17 cellular contexts compared by ENCODE assay signal in the genomic region with DNA sequence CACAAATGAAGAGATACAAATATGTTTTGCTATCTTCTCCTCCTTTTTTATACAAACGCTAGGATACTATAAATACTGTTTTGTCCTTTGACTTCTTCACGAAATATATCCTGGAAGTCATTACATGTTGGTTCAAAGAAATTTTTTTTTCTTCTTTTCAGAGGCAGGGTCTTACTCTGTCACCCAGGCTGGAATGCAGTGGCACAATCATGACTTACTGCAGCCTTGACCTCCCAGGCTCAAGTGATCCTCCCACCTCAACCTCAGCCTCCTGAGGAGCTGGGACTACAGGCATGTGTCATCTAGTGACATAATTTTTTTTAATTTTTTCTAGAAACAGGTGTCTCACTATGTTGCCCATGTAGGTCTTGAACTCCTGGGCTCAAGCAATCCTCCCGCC. TPM values are rescaled to one million over a fixed set of nuclear protein-coding genes. Genes with fewer than 3 reads are reported as not detected.
DNase-seq lines count a peak whose midpoint lies in the region; ATAC-seq, FAIRE-seq and TF ChIP-seq lines count a peak whose summit lies in the region.
"Had no signal": no experiment of that assay in that cellular context is flagged by ENCODE, and none has a peak within 500 bp of the region (broad histone marks: within the 10 kb centered on the region; RNA-seq: fewer than 3 reads in every experiment).

No MANE protein-coding gene starts in this region.

- H3K27ac Mint-ChIP-seq in activated T-helper 17 cell treated with anti-CD3 and anti-CD28 coated beads, Interleukin-2, amount 50 U/mL, for 72 hours: peak overlapping the region; percentile 35
- no peak overlapping the region for H3K27ac Mint-ChIP-seq in glutamatergic neuron (ENCODE audit: unreplicated experiment)
- H3K27ac Mint-ChIP-seq: CD8-positive, alpha-beta T cell; H9 had no signal

- H3K9ac ChIP-seq in HepG2 (ENCODE audit: insufficient read depth, low read depth, low read length): no peak overlapping the region
- H3K9ac ChIP-seq: BLaER1 had no signal

- H3K36me3 Mint-ChIP-seq in activated T-helper 17 cell treated with anti-CD3 and anti-CD28 coated beads, Interleukin-2, amount 50 U/mL, for 72 hours (ENCODE audit: low read depth): peaks cover 93% of the 10 kb centered on the region
- no peaks in the 10 kb centered on the region for H3K36me3 Mint-ChIP-seq in glutamatergic neuron (ENCODE audit: unreplicated experiment)

- TF ChIP-seq RAD21 in HepG2 (CRISPR knock-in tag; IDR thresholded peaks at IDR 0.05): no peak

- no peak overlapping the region for H3K4me2 ChIP-seq in HepG2 (ENCODE audit: low read depth, low read length)
- H3K4me2 ChIP-seq: BLaER1 had no signal

- no peak overlapping the region for H3K27ac ChIP-seq in HEK293 (ENCODE audit: extremely low read depth, low read depth, low read length)
- H3K27ac ChIP-seq in HepG2 (ENCODE audit: extremely low read length, insufficient read depth, low read length): peak overlapping the region; percentile 65
- H3K27ac ChIP-seq: BLaER1 had no signal

- 91% methylated on average over 3 of the region's 3 CpGs for WGBS in HepG2 (ENCODE audit: low lambda C conversion rate)

- no TSS peak for BruUV-seq in HepG2 (replicated peaks; lab: Mats Ljungman, UMichigan)

- no peaks in the 10 kb centered on the region for H3K27me3 Mint-ChIP-seq in activated T-helper 17 cell treated with anti-CD3 and anti-CD28 coated beads, Interleukin-2, amount 50 U/mL, for 72 hours
- H3K27me3 Mint-ChIP-seq in glutamatergic neuron (ENCODE audit: unreplicated experiment): peaks cover 4% of the 10 kb centered on the region

- ATAC-seq in activated T-helper 17 cell treated with anti-CD3 and anti-CD28 coated beads, Interleukin-2, amount 50 U/mL, for 72 hours (replicated peaks): no peak
- ATAC-seq in HepG2 (no peak), GM18907 (IDR thresholded peaks at IDR 0.05; ENCODE audit: unreplicated experiment) (no peak)
- ATAC-seq: A549; CD8-positive, alpha-beta T cell; GM12878 had no signal

- POLR2A ChIA-PET in HEK293 (lab: Yijun Ruan, JAX) (no interaction called here), HepG2 (lab: Yijun Ruan, JAX) (interaction anchor here (0.9 kb wide), 1 partner anchor 16 kb away, joined by 3 read pairs; a partner anchor contains a TSS)

- H3K4me1 ChIP-seq in HEK293 (ENCODE audit: control insufficient read depth, insufficient read depth, low read length): peaks cover 20% of the 10 kb centered on the region
- peaks cover 80% of the 10 kb centered on the region for H3K4me1 ChIP-seq in HepG2 (ENCODE audit: insufficient read depth, low read length)

- H3K9me3 Mint-ChIP-seq in activated T-helper 17 cell treated with anti-CD3 and anti-CD28 coated beads, Interleukin-2, amount 50 U/mL, for 72 hours: no peaks in the 10 kb centered on the region
- H3K9me3 Mint-ChIP-seq in glutamatergic neuron (ENCODE audit: unreplicated experiment): peaks cover 6% of the 10 kb centered on the region
- H3K9me3 Mint-ChIP-seq: CD8-positive, alpha-beta T cell; H9 had no signal

- DNase-seq in HepG2 (ENCODE audit: low spot score) (no peak), T-helper 9 cell (no peak), foreskin fibroblast (no peak), glutamatergic neuron (no peak)
- DNase-seq: Calu3; CD8-positive, alpha-beta T cell; DMS79 treated with DMSO at 0.1 percent for 48 hours; H9; KG1 had no signal

- in situ Hi-C loops in HepG2 (cut with HindIII; ENCODE audit: extremely low pct_ligation_motif_present, low pct_unique_long_range_greater_than_20kb): no loop called here

- CTCF ChIA-PET in HEK293 (lab: Yijun Ruan, JAX): interaction anchor here (0.8 to 2.2 kb wide), 2 partner anchors 14 to 1093 kb away, joined by 6 to 7 read pairs; no protein-coding TSS in a partner anchor
- CTCF ChIA-PET in HepG2 (lab: Yijun Ruan, JAX; ENCODE audit: low intra/inter-chr PET ratio, low total read pairs): no interaction called here

- no peaks in the 10 kb centered on the region for H4K20me1 ChIP-seq in HepG2 (ENCODE audit: insufficient read depth, low read length)

- intact Hi-C loops in HepG2 (cut with micrococcal nuclease; ENCODE audit: unreplicated experiment): no loop called here

- no peak for FAIRE-seq in HepG2 (lab: Jason Lieb, UNC)
- FAIRE-seq: A549, GM12878, GM19239, H1 had no signal

- TF ChIP-seq POLR2A in HepG2 (IDR thresholded peaks at IDR 0.05; ENCODE audit: insufficient read depth in 1 of 2, low read depth in 2 of 2, low read length in 2 of 2): no peak

- H3K27me3 ChIP-seq in HepG2 (ENCODE audit: control insufficient read depth in 1 of 2, insufficient read depth in 2 of 2, low read length in 2 of 2): no peaks in the 10 kb centered on the region
- H3K27me3 ChIP-seq: BLaER1 had no signal

- H3K9me3 ChIP-seq in HEK293 (ENCODE audit: control insufficient read depth, insufficient read depth, low read depth, low read length) (no peaks in the 10 kb centered on the region), HepG2 (ENCODE audit: low read length) (no peaks in the 10 kb centered on the region)
- H3K9me3 ChIP-seq: A549, BLaER1 had no signal

- H3K4me3 ChIP-seq in HEK293 (ENCODE audit: low read depth, low read length) (no peak overlapping the region), HepG2 (replicated peaks in 1 of 3; ENCODE audit: insufficient read depth in 1 of 3, low read depth in 2 of 3, low read length in 3 of 3) (no peak overlapping the region), foreskin fibroblast (ENCODE audit: low read depth in 1 of 2, low read length in 2 of 2) (no peak overlapping the region)
- H3K4me3 ChIP-seq: A549, BLaER1, GM12878 had no signal

- TF ChIP-seq EP300 in HepG2 (IDR thresholded peaks at IDR 0.05; ENCODE audit: low read depth in 2 of 2, low read length in 2 of 2) (no peak), HepG2 (CRISPR knock-in tag; IDR thresholded peaks at IDR 0.05; ENCODE audit: borderline replicate concordance) (no peak)

- TF ChIP-seq CTCF in HEK293 (tag by site-specific recombination; IDR thresholded peaks at IDR 0.05) (no peak), HepG2 (CRISPR knock-in tag; IDR thresholded peaks at IDR 0.05) (no peak), foreskin fibroblast (IDR thresholded peaks at IDR 0.05; ENCODE audit: low read depth, low read length) (no peak), glutamatergic neuron (IDR thresholded peaks at IDR 0.05; ENCODE audit: partially characterized antibody, unreplicated experiment) (no peak)

- H3K4me3 Mint-ChIP-seq in activated T-helper 17 cell treated with anti-CD3 and anti-CD28 coated beads, Interleukin-2, amount 50 U/mL, for 72 hours: no peak overlapping the region
- H3K4me3 Mint-ChIP-seq in glutamatergic neuron (ENCODE audit: unreplicated experiment): no peak overlapping the region
- H3K4me3 Mint-ChIP-seq: CD8-positive, alpha-beta T cell; H9 had no signal

- H2AFZ ChIP-seq in HepG2 (ENCODE audit: low read length): no peak overlapping the region

- H3K79me2 ChIP-seq in HepG2 (ENCODE audit: insufficient read depth, low read length): peaks cover 88% of the 10 kb centered on the region

- peaks cover 27% of the 10 kb centered on the region for H3K4me1 Mint-ChIP-seq in activated T-helper 17 cell treated with anti-CD3 and anti-CD28 coated beads, Interleukin-2, amount 50 U/mL, for 72 hours
- H3K4me1 Mint-ChIP-seq in glutamatergic neuron (ENCODE audit: low read depth, unreplicated experiment): peaks cover 27% of the 10 kb centered on the region

- H3K36me3 ChIP-seq in HEK293 (ENCODE audit: control insufficient read depth in 2 of 2, insufficient read depth in 1 of 2, low read length in 2 of 2) (peaks cover 0 to 4% of the 10 kb centered on the region in 2 experiments; a peak in 2 of 3 replicates), HepG2 (replicated peaks in 1 of 2; ENCODE audit: control insufficient read depth in 1 of 2, insufficient read depth in 2 of 2, low read length in 2 of 2) (no peaks in the 10 kb centered on the region; a peak in 2 of 5 replicates)

RNA-seq across cellular contexts. Expression of a gene that starts 16.1 kb away (rescaled TPM):
- 100 to 1,000 TPM in 1 of 2 donors, 10 to 100 TPM in 1; 78.8 to 138 TPM for total RNA-seq in activated T-helper 17 cell treated with anti-CD3 and anti-CD28 coated beads, Interleukin-2, amount 50 U/mL, for 72 hours
- total RNA-seq in HepG2 (2016; rRNA removed; fragmentation: Illumina TruSeq; extraction: Trizol) (129 and 147 TPM in 2 replicates), glutamatergic neuron (ENCODE audit: unreplicated experiment) (76.2 TPM)
- 111 and 171 TPM in 2 replicates for total RNA-seq in HepG2 (2016; cell fraction: cytosol; rRNA removed; fragmentation: Illumina TruSeq; extraction: Trizol; ENCODE audit: low read depth)
- 118 and 155 TPM in 2 replicates for total RNA-seq in HepG2 (2016; cell fraction: insoluble cytoplasmic fraction; rRNA removed; fragmentation: Illumina TruSeq; extraction: Trizol)
- 132 and 180 TPM in 2 replicates for total RNA-seq in HepG2 (2016; cell fraction: membrane; rRNA removed; fragmentation: Illumina TruSeq; extraction: Trizol)
- total RNA-seq in HepG2 (2016; cell fraction: nucleus; rRNA removed; fragmentation: Illumina TruSeq; extraction: Trizol): 49.2 and 54.6 TPM in 2 replicates
- 92.1 and 116 TPM in 2 replicates for polyA plus RNA-seq in HepG2 (2011; rRNA removed)
- 134 and 148 TPM in 2 replicates for polyA plus RNA-seq in HepG2 (2011; cell fraction: cytosol; rRNA removed)
- 22.2 and 24.5 TPM in 2 replicates for polyA plus RNA-seq in HepG2 (2011; cell fraction: nucleus; rRNA removed)
- polyA plus RNA-seq in HepG2 (2012): 81.8 and 85.6 TPM in 2 replicates
- polyA plus RNA-seq in HepG2 (2016; cell fraction: cytosol; fragmentation: Illumina TruSeq; extraction: Trizol; ENCODE audit: low read depth): 157 and 235 TPM in 2 replicates
- polyA plus RNA-seq in HepG2 (2016; cell fraction: insoluble cytoplasmic fraction; fragmentation: Illumina TruSeq; extraction: Trizol; ENCODE audit: low read depth): 172 and 176 TPM in 2 replicates
- 133 and 179 TPM in 2 replicates for polyA plus RNA-seq in HepG2 (2016; cell fraction: membrane; fragmentation: Illumina TruSeq; extraction: Trizol; ENCODE audit: low read depth)
- 86.6 and 97.5 TPM in 2 replicates for polyA plus RNA-seq in HepG2 (2016; cell fraction: nucleus; fragmentation: Illumina TruSeq; extraction: Trizol; ENCODE audit: insufficient read depth, low read depth)
- polyA minus RNA-seq in HepG2 (2011; rRNA and poly(A)+ RNA removed; ENCODE audit: low replicate concordance): 70.9 and 71.9 TPM in 2 replicates
- 19.8 and 22.3 TPM in 2 replicates for polyA minus RNA-seq in HepG2 (2011; cell fraction: cytosol; rRNA and poly(A)+ RNA removed)
- polyA minus RNA-seq in HepG2 (2011; cell fraction: nucleus; rRNA and poly(A)+ RNA removed): 35.4 and 68.6 TPM in 2 replicates

RNA-seq across cellular contexts. Expression of a gene that starts 16.4 kb away (rescaled TPM):
- 10 to 100 TPM; 34.1 to 51.0 TPM for total RNA-seq in activated T-helper 17 cell treated with anti-CD3 and anti-CD28 coated beads, Interleukin-2, amount 50 U/mL, for 72 hours
- 129 and 193 TPM in 2 replicates for total RNA-seq in HepG2 (2016; rRNA removed; fragmentation: Illumina TruSeq; extraction: Trizol)
- 98.3 and 119 TPM in 2 replicates for total RNA-seq in HepG2 (2016; cell fraction: cytosol; rRNA removed; fragmentation: Illumina TruSeq; extraction: Trizol; ENCODE audit: low read depth)
- 133 and 185 TPM in 2 replicates for total RNA-seq in HepG2 (2016; cell fraction: insoluble cytoplasmic fraction; rRNA removed; fragmentation: Illumina TruSeq; extraction: Trizol)
- total RNA-seq in HepG2 (2016; cell fraction: membrane; rRNA removed; fragmentation: Illumina TruSeq; extraction: Trizol): 180 and 185 TPM in 2 replicates
- total RNA-seq in HepG2 (2016; cell fraction: nucleus; rRNA removed; fragmentation: Illumina TruSeq; extraction: Trizol): 46.2 and 59.6 TPM in 2 replicates
- polyA plus RNA-seq in HepG2 (2011; rRNA removed): 17.3 and 29.7 TPM in 2 replicates
- 15.2 and 17.8 TPM in 2 replicates for polyA plus RNA-seq in HepG2 (2011; cell fraction: cytosol; rRNA removed)
- polyA plus RNA-seq in HepG2 (2011; cell fraction: nucleus; rRNA removed): 8.3 and 10.1 TPM in 2 replicates
- 46.5 and 70.0 TPM in 2 replicates for polyA plus RNA-seq in HepG2 (2012)
- polyA plus RNA-seq in HepG2 (2016; cell fraction: cytosol; fragmentation: Illumina TruSeq; extraction: Trizol; ENCODE audit: low read depth): 113 and 120 TPM in 2 replicates
- 123 and 135 TPM in 2 replicates for polyA plus RNA-seq in HepG2 (2016; cell fraction: insoluble cytoplasmic fraction; fragmentation: Illumina TruSeq; extraction: Trizol; ENCODE audit: low read depth)
- polyA plus RNA-seq in HepG2 (2016; cell fraction: membrane; fragmentation: Illumina TruSeq; extraction: Trizol; ENCODE audit: low read depth): 123 and 146 TPM in 2 replicates
- 40.0 and 50.9 TPM in 2 replicates for polyA plus RNA-seq in HepG2 (2016; cell fraction: nucleus; fragmentation: Illumina TruSeq; extraction: Trizol; ENCODE audit: insufficient read depth, low read depth)
- polyA minus RNA-seq in HepG2 (2011; rRNA and poly(A)+ RNA removed; ENCODE audit: low replicate concordance): 17.1 and 164 TPM in 2 replicates
- polyA minus RNA-seq in HepG2 (2011; cell fraction: cytosol; rRNA and poly(A)+ RNA removed): 14.1 and 16.1 TPM in 2 replicates
- 17.9 and 25.4 TPM in 2 replicates for polyA minus RNA-seq in HepG2 (2011; cell fraction: nucleus; rRNA and poly(A)+ RNA removed)
- 9.2 TPM for total RNA-seq in glutamatergic neuron (ENCODE audit: unreplicated experiment)

RNA-seq across cellular contexts. Expression of a gene that starts 45.1 kb away (rescaled TPM):
- total RNA-seq in activated T-helper 17 cell treated with anti-CD3 and anti-CD28 coated beads, Interleukin-2, amount 50 U/mL, for 72 hours: 10 to 100 TPM; 14.3 to 20.6 TPM
- 60.4 and 74.7 TPM in 2 replicates for total RNA-seq in HepG2 (2016; rRNA removed; fragmentation: Illumina TruSeq; extraction: Trizol)
- 33.0 and 38.8 TPM in 2 replicates for total RNA-seq in HepG2 (2016; cell fraction: cytosol; rRNA removed; fragmentation: Illumina TruSeq; extraction: Trizol; ENCODE audit: low read depth)
- total RNA-seq in HepG2 (2016; cell fraction: insoluble cytoplasmic fraction; rRNA removed; fragmentation: Illumina TruSeq; extraction: Trizol): 61.5 and 70.5 TPM in 2 replicates
- total RNA-seq in HepG2 (2016; cell fraction: membrane; rRNA removed; fragmentation: Illumina TruSeq; extraction: Trizol): 116 and 141 TPM in 2 replicates
- total RNA-seq in HepG2 (2016; cell fraction: nucleus; rRNA removed; fragmentation: Illumina TruSeq; extraction: Trizol): 37.1 and 38.6 TPM in 2 replicates
- 30.4 and 34.6 TPM in 2 replicates for polyA plus RNA-seq in HepG2 (2011; rRNA removed)
- polyA plus RNA-seq in HepG2 (2011; cell fraction: cytosol; rRNA removed): 18.8 and 33.3 TPM in 2 replicates
- polyA plus RNA-seq in HepG2 (2011; cell fraction: nucleus; rRNA removed): 12.4 and 15.2 TPM in 2 replicates
- polyA plus RNA-seq in HepG2 (2012): 26.9 TPM in 2 replicates
- 52.2 and 56.7 TPM in 2 replicates for polyA plus RNA-seq in HepG2 (2016; cell fraction: cytosol; fragmentation: Illumina TruSeq; extraction: Trizol; ENCODE audit: low read depth)
- polyA plus RNA-seq in HepG2 (2016; cell fraction: insoluble cytoplasmic fraction; fragmentation: Illumina TruSeq; extraction: Trizol; ENCODE audit: low read depth): 70.0 and 73.6 TPM in 2 replicates
- polyA plus RNA-seq in HepG2 (2016; cell fraction: membrane; fragmentation: Illumina TruSeq; extraction: Trizol; ENCODE audit: low read depth): 113 and 129 TPM in 2 replicates
- polyA plus RNA-seq in HepG2 (2016; cell fraction: nucleus; fragmentation: Illumina TruSeq; extraction: Trizol; ENCODE audit: insufficient read depth, low read depth): 53.5 and 53.8 TPM in 2 replicates
- 32.5 and 50.4 TPM in 2 replicates for polyA minus RNA-seq in HepG2 (2011; rRNA and poly(A)+ RNA removed; ENCODE audit: low replicate concordance)
- polyA minus RNA-seq in HepG2 (2011; cell fraction: cytosol; rRNA and poly(A)+ RNA removed): 25.9 and 27.0 TPM in 2 replicates
- polyA minus RNA-seq in HepG2 (2011; cell fraction: nucleus; rRNA and poly(A)+ RNA removed): 22.4 and 30.6 TPM in 2 replicates
- total RNA-seq in glutamatergic neuron (ENCODE audit: unreplicated experiment): 61.5 TPM
